Comparison of ENCODE assay signal across 1 cellular context in the genomic region with DNA sequence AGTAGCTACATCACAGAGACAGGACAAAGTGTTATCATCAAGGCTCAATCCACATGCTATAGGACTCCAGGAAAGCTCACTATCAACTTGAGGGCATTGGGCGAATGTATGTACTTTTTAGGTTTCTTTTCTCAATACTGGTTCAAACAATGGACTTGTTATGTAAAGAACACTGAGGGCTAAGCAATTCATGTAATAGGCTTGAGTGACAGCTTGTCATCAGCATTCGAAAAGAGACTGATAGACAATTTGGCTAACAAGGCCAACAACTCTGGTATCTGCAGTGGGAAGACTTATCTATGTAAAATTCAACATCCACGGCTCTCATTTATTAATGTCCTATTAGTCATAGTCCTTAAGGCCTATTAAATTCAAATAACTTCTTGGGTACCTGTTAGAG.
TF ChIP-seq lines count a peak whose summit lies in the region.

No MANE protein-coding gene starts in this region.

TF ChIP-seq in HepG2, 621 proteins besides CTCF, POLR2A, EP300 and RAD21 (continued from another document):
- TF ChIP-seq CHCHD3 (CRISPR knock-in tag; IDR thresholded peaks at IDR 0.05) (no peak), TBX2 (CRISPR knock-in tag; IDR thresholded peaks at IDR 0.05; ENCODE audit: borderline replicate concordance) (no peak), ZFP62 (CRISPR knock-in tag; IDR thresholded peaks at IDR 0.05) (no peak), ZNF335 (CRISPR knock-in tag; IDR thresholded peaks at IDR 0.05) (no peak), FOXP4 (CRISPR knock-in tag; IDR thresholded peaks at IDR 0.05) (no peak), GPN1 (CRISPR knock-in tag; IDR thresholded peaks at IDR 0.05; ENCODE audit: borderline replicate concordance) (no peak), ZNF563 (CRISPR knock-in tag; IDR thresholded peaks at IDR 0.05) (no peak), ZNF235 (CRISPR knock-in tag; IDR thresholded peaks at IDR 0.05; ENCODE audit: borderline replicate concordance) (no peak), TFDP1 (CRISPR knock-in tag; IDR thresholded peaks at IDR 0.05; ENCODE audit: borderline replicate concordance) (no peak), AGO2 (optimal IDR thresholded peaks at IDR 0.05; ENCODE audit: low read depth, low read length) (no peak), PHB2 (IDR thresholded peaks at IDR 0.05; ENCODE audit: partially characterized antibody) (no peak)
- TF ChIP-seq, protein P1, sequence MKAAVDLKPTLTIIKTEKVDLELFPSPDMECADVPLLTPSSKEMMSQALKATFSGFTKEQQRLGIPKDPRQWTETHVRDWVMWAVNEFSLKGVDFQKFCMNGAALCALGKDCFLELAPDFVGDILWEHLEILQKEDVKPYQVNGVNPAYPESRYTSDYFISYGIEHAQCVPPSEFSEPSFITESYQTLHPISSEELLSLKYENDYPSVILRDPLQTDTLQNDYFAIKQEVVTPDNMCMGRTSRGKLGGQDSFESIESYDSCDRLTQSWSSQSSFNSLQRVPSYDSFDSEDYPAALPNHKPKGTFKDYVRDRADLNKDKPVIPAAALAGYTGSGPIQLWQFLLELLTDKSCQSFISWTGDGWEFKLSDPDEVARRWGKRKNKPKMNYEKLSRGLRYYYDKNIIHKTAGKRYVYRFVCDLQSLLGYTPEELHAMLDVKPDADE (CRISPR knock-in tag; IDR thresholded peaks at IDR 0.05) = no peak
- TF ChIP-seq, protein P2, sequence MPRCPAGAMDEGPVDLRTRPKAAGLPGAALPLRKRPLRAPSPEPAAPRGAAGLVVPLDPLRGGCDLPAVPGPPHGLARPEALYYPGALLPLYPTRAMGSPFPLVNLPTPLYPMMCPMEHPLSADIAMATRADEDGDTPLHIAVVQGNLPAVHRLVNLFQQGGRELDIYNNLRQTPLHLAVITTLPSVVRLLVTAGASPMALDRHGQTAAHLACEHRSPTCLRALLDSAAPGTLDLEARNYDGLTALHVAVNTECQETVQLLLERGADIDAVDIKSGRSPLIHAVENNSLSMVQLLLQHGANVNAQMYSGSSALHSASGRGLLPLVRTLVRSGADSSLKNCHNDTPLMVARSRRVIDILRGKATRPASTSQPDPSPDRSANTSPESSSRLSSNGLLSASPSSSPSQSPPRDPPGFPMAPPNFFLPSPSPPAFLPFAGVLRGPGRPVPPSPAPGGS (CRISPR knock-in tag; IDR thresholded peaks at IDR 0.05) = no peak
- TF ChIP-seq, protein P3, sequence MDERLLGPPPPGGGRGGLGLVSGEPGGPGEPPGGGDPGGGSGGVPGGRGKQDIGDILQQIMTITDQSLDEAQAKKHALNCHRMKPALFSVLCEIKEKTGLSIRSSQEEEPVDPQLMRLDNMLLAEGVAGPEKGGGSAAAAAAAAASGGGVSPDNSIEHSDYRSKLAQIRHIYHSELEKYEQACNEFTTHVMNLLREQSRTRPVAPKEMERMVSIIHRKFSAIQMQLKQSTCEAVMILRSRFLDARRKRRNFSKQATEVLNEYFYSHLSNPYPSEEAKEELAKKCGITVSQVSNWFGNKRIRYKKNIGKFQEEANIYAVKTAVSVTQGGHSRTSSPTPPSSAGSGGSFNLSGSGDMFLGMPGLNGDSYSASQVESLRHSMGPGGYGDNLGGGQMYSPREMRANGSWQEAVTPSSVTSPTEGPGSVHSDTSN (CRISPR knock-in tag; IDR thresholded peaks at IDR 0.05) = peak; percentile 51; the same call in 1 of the 2 replicates
TF ChIP-seq in HepG2: peak in this region for 4.
